In genomic region chr3:79543618-79544017, GRCh38 we compare ENCODE assay signal across 31 cellular contexts.
"Had no signal": no experiment of that assay in that cellular context is flagged by ENCODE, and none has a peak within 500 bp of the region (broad histone marks: within the 10 kb centered on the region; RNA-seq: fewer than 3 reads in every experiment).

No MANE protein-coding gene starts in this region.

- H3K9me2 ChIP-seq: SK-N-SH had no signal

- ATAC-seq: activated CD8-positive, alpha-beta memory T cell treated with anti-CD3 and anti-CD28 coated beads, Interleukin-2, amount 10 ng/mL, durations not matched to agents 7 days and 5 days; activated naive CD8-positive, alpha-beta T cell treated with anti-CD3 and anti-CD28 coated beads, Interleukin-2, amount 50 U/mL, for 24 hours; Panc1 had no signal

- H3K9ac ChIP-seq: SK-N-SH had no signal

- H3K9me3 ChIP-seq: SJCRH30, SK-N-SH had no signal

- H3K27ac ChIP-seq: SJCRH30, VCaP had no signal

- H3K27me3 ChIP-seq: SJCRH30 had no signal

- H3K4me1 ChIP-seq: SJCRH30 had no signal

- DNase-seq: activated B cell treated with CpG ODN at 0.5 μM for 24 hours; activated CD4-positive, alpha-beta memory T cell treated with anti-CD3 and anti-CD28 coated beads, Interleukin-2, amount 10 ng/mL, durations not matched to agents 7 days and 5 days; activated CD4-positive, alpha-beta T cell treated with anti-CD3 and anti-CD28 coated beads for 4 hours; activated CD4-positive, alpha-beta T cell treated with anti-CD3 and anti-CD28 coated beads, Interleukin-2, amount 50 U/mL, for 1 hour; activated CD4-positive, CD25-positive, alpha-beta regulatory T cell treated with anti-CD3 and anti-CD28 coated beads, Interleukin-2, amount 50 U/mL, for 72 hours; activated CD8-positive, alpha-beta memory T cell treated with anti-CD3 and anti-CD28 coated beads for 24 hours; activated CD8-positive, alpha-beta memory T cell treated with anti-CD3 and anti-CD28 coated beads, Interleukin-2, amount 10 ng/mL, durations not matched to agents 7 days and 5 days; activated CD8-positive, alpha-beta memory T cell treated with anti-CD3 and anti-CD28 coated beads, Interleukin-2, amount 50 U/mL, for 48 hours; activated effector memory CD4-positive, alpha-beta T cell treated with Interleukin-2 at 50 U/mL for 16 hours; activated naive CD4-positive, alpha-beta T cell treated with anti-CD3 and anti-CD28 coated beads, Interleukin-2, amount 10 ng/mL, durations not matched to agents 7 days and 5 days; activated naive CD8-positive, alpha-beta T cell treated with anti-CD3 and anti-CD28 coated beads, Interleukin-2, amount 50 U/mL, for 24 hours; activated T-cell treated with anti-CD3 and anti-CD28 coated beads, Interleukin-2, amount 50 U/mL, for 48 hours; anterior cingulate cortex; caudate nucleus; cerebellar nuclear complex; KG1; NCI-H1092 treated with DMSO at 0.1 percent for 48 hours; NCI-H1417; NCI-H146; NCI-H187 treated with DMSO at 0.1 percent for 48 hours; NCI-H2081; NCI-H2171; NCI-H510A; NCI-H526; NCI-H748 treated with DMSO at 0.1 percent for 48 hours; OCI-M1; SHP77; SJCRH30; SK-N-SH had no signal

- H3K4me3 ChIP-seq: SJCRH30 had no signal

- H3K4me2 ChIP-seq: SK-N-SH had no signal
